Comparison of ENCODE assay signal across 10 cellular contexts in genomic region chr18:58231930-58232329, GRCh38.
DNase-seq lines count a peak whose midpoint lies in the region; ATAC-seq, FAIRE-seq and TF ChIP-seq lines count a peak whose summit lies in the region.
"Had no signal": no experiment of that assay in that cellular context is flagged by ENCODE, and none has a peak within 500 bp of the region (broad histone marks: within the 10 kb centered on the region; RNA-seq: fewer than 3 reads in every experiment).

No MANE protein-coding gene starts in this region.

- intact Hi-C loops in esophagus muscularis mucosa (cut with DNase I) = loop anchor here (5.0 kb wide), 1 partner anchor 45 kb away; no protein-coding TSS in a partner anchor

- peaks cover 0 to 1% (median 0%) of the 10 kb centered on the region in 5 donors for H3K27me3 Mint-ChIP-seq in naive thymus-derived CD8-positive, alpha-beta T cell

- H3K4me1 ChIP-seq in esophagus muscularis mucosa = peaks cover 0 to 14% (median 7%) of the 10 kb centered on the region in 4 donors

- H3K9me3 ChIP-seq in esophagus muscularis mucosa = no peaks in the 10 kb centered on the region
- H3K9me3 ChIP-seq: neutrophil had no signal

- DNase-seq in NCI-H460 (ENCODE audit: extremely low read depth, low read depth) = peak; percentile 24
- DNase-seq in esophagus muscularis mucosa (ENCODE audit: extremely low spot score) = no peak
- DNase-seq in renal cortical epithelial cell (ENCODE audit: low read depth) = peak; percentile 74
- no peak for DNase-seq in naive thymus-derived CD8-positive, alpha-beta T cell
- DNase-seq in HPDE6-E6E7 (ENCODE audit: extremely low spot score) = no peak
- DNase-seq in frontal cortex (ENCODE audit: low spot score in 2 of 2) = no peak
- DNase-seq: substantia nigra had no signal

- TF ChIP-seq EP300 in esophagus muscularis mucosa (IDR thresholded peaks at IDR 0.05) = no peak

- H3K4me1 Mint-ChIP-seq in naive thymus-derived CD8-positive, alpha-beta T cell = peaks cover 0 to 4% (median 0%) of the 10 kb centered on the region in 4 donors

- no peaks in the 10 kb centered on the region for H3K27me3 ChIP-seq in esophagus muscularis mucosa

- TF ChIP-seq CTCF in esophagus muscularis mucosa (IDR thresholded peaks at IDR 0.05) = peak; percentile 36 to 48 (median 40)

- no peak for TF ChIP-seq POLR2A in esophagus muscularis mucosa (IDR thresholded peaks at IDR 0.05; ENCODE audit: low read depth)

- peaks cover 0 to 9% (median 2%) of the 10 kb centered on the region in 9 donors for H3K9me3 Mint-ChIP-seq in naive thymus-derived CD8-positive, alpha-beta T cell

- H3K27ac ChIP-seq in esophagus muscularis mucosa (replicated peaks in 1 of 4) = peak overlapping the region in 1 of 4 donors; percentile 48
- H3K27ac ChIP-seq: neutrophil had no signal

- peaks cover 0 to 2% (median 0%) of the 10 kb centered on the region in 3 donors for H3K36me3 Mint-ChIP-seq in naive thymus-derived CD8-positive, alpha-beta T cell

- no peak overlapping the region for H3K4me3 Mint-ChIP-seq in naive thymus-derived CD8-positive, alpha-beta T cell

- H3K4me3 ChIP-seq in esophagus muscularis mucosa = no peak overlapping the region

- no peak overlapping the region for H3K27ac Mint-ChIP-seq in naive thymus-derived CD8-positive, alpha-beta T cell

- POLR2A ChIA-PET in naive thymus-derived CD8-positive, alpha-beta T cell (lab: Charles Lee) = no interaction called here

- FAIRE-seq in frontal cortex (lab: Jason Lieb, UNC) = no peak

- peak; percentile 68 for ATAC-seq in GM18868 (IDR thresholded peaks at IDR 0.05; ENCODE audit: unreplicated experiment)
- ATAC-seq in activated CD4-positive, CD25-positive, alpha-beta regulatory T cell treated with anti-CD3 and anti-CD28 coated beads, Interleukin-2, amount 50 U/mL, for 24 hours = no peak
- no peak for ATAC-seq in naive thymus-derived CD8-positive, alpha-beta T cell

- 74% methylated on average over 2 of the region's 2 CpGs for WGBS in esophagus muscularis mucosa

- no peaks in the 10 kb centered on the region for H3K36me3 ChIP-seq in esophagus muscularis mucosa
- H3K36me3 ChIP-seq: neutrophil had no signal

Comparison
In these comparisons a context has a peak if more than half of its experiments do, and no peak if none do; other contexts are left out.
1. DNase-seq: peak in NCI-H460 (single experiment) and renal cortical epithelial cell (single experiment); none in esophagus muscularis mucosa (single experiment), naive thymus-derived CD8-positive, alpha-beta T cell (0 of 10), HPDE6-E6E7 (single experiment) and frontal cortex (0 of 2).